In genomic region chr1:28480308-28480707, GRCh38 we compare ENCODE assay signal across 18 cellular contexts. TPM values are rescaled to one million over a fixed set of nuclear protein-coding genes. Genes with fewer than 3 reads are reported as not detected.
DNase-seq lines count a peak whose midpoint lies in the region; ATAC-seq, FAIRE-seq and TF ChIP-seq lines count a peak whose summit lies in the region.
"Had no signal": no experiment of that assay in that cellular context is flagged by ENCODE, and none has a peak within 500 bp of the region (broad histone marks: within the 10 kb centered on the region; RNA-seq: fewer than 3 reads in every experiment).

No MANE protein-coding gene starts in this region.

- H3K9ac ChIP-seq in KMS-11: no peak overlapping the region
- H3K9ac ChIP-seq: BLaER1 treated with 17β-estradiol and CSF1 and Interleukin-3, amounts not matched to agents 10 nM and 100 nM had no signal

- H3K27me3 ChIP-seq in KMS-11 (ENCODE audit: insufficient read depth, low read depth): no peaks in the 10 kb centered on the region
- no peaks in the 10 kb centered on the region for H3K27me3 ChIP-seq in bronchial epithelial cell (ENCODE audit: control insufficient read depth, insufficient read depth, low read length)
- H3K27me3 ChIP-seq: BLaER1 treated with 17β-estradiol and CSF1 and Interleukin-3, amounts not matched to agents 10 nM and 100 nM had no signal

- peaks cover 16% of the 10 kb centered on the region for H3K4me1 ChIP-seq in KMS-11 (ENCODE audit: low read depth, poor library complexity, severe bottlenecking)
- H3K4me1 ChIP-seq: BLaER1 treated with 17β-estradiol and CSF1 and Interleukin-3, amounts not matched to agents 10 nM and 100 nM; HAP-1 had no signal

- no peak overlapping the region for H2AFZ ChIP-seq in KMS-11 (ENCODE audit: low read depth)

- H3K4me2 ChIP-seq in KMS-11: no peak overlapping the region; the same call in 1 of the 2 replicates
- H3K4me2 ChIP-seq: BLaER1 treated with 17β-estradiol and CSF1 and Interleukin-3, amounts not matched to agents 10 nM and 100 nM had no signal

- peak overlapping the region; percentile 38; the same call in 1 of the 2 replicates for H3K27ac ChIP-seq in KMS-11
- H3K27ac ChIP-seq: BLaER1 treated with 17β-estradiol and CSF1 and Interleukin-3, amounts not matched to agents 10 nM and 100 nM had no signal

- no peaks in the 10 kb centered on the region for H3K9me3 Mint-ChIP-seq in nephron progenitor cell
- no peaks in the 10 kb centered on the region for H3K9me3 Mint-ChIP-seq in activated T-cell treated with anti-CD3 and anti-CD28 coated beads, Interleukin-2, amount 50 U/mL, for 4 hours
- H3K9me3 Mint-ChIP-seq: CD4-positive, CD25-positive, alpha-beta regulatory T cell; HFFc6 had no signal

- no peak overlapping the region for H3K4me3 ChIP-seq in KMS-11 (IDR thresholded peaks at IDR 0.05; ENCODE audit: insufficient read depth, low read depth, low read length)
- H3K4me3 ChIP-seq in bronchial epithelial cell (ENCODE audit: low read depth, low read length): no peak overlapping the region
- H3K4me3 ChIP-seq: BLaER1 treated with 17β-estradiol and CSF1 and Interleukin-3, amounts not matched to agents 10 nM and 100 nM; HAP-1 had no signal

- H3K4me3 Mint-ChIP-seq in nephron progenitor cell: no peak overlapping the region
- no peak overlapping the region for H3K4me3 Mint-ChIP-seq in activated T-cell treated with anti-CD3 and anti-CD28 coated beads, Interleukin-2, amount 50 U/mL, for 4 hours
- H3K4me3 Mint-ChIP-seq: CD4-positive, CD25-positive, alpha-beta regulatory T cell; HFFc6 had no signal

- no peaks in the 10 kb centered on the region for H3K79me2 ChIP-seq in KMS-11 (ENCODE audit: insufficient read depth, low read depth)

- peaks cover 16% of the 10 kb centered on the region for H3K4me1 Mint-ChIP-seq in nephron progenitor cell
- no peaks in the 10 kb centered on the region for H3K4me1 Mint-ChIP-seq in activated T-cell treated with anti-CD3 and anti-CD28 coated beads, Interleukin-2, amount 50 U/mL, for 4 hours (ENCODE audit: low read depth)

- no peak for ATAC-seq in GM19328 (IDR thresholded peaks at IDR 0.05; ENCODE audit: unreplicated experiment)
- no peak for ATAC-seq in activated T-cell treated with anti-CD3 and anti-CD28 coated beads, Interleukin-2, amount 50 U/mL, for 4 hours

- H3K36me3 Mint-ChIP-seq in nephron progenitor cell (ENCODE audit: low read depth): peaks cover 65% of the 10 kb centered on the region
- peaks cover 20% of the 10 kb centered on the region for H3K36me3 Mint-ChIP-seq in activated T-cell treated with anti-CD3 and anti-CD28 coated beads, Interleukin-2, amount 50 U/mL, for 4 hours (ENCODE audit: insufficient read depth)

- FAIRE-seq in bronchial epithelial cell (lab: Jason Lieb, UNC): peak; percentile 89
- FAIRE-seq: GM12892 had no signal

- H4K20me1 ChIP-seq in KMS-11 (ENCODE audit: insufficient read depth): no peaks in the 10 kb centered on the region

- in situ Hi-C loops in Caki2 (cut with HindIII; ENCODE audit: low pct_unique_long_range_greater_than_20kb, low sequenced_read_pairs): no loop called here

- DNase-seq in Caki2 (ENCODE audit: low read depth): peak; percentile 17
- DNase-seq in bronchial epithelial cell (ENCODE audit: low read depth): no peak
- DNase-seq in nephron progenitor cell: no peak
- no peak for DNase-seq in activated T-cell treated with anti-CD3 and anti-CD28 coated beads, Interleukin-2, amount 50 U/mL, for 4 hours
- no peak for DNase-seq in MV-4-11 (lab: John Stamatoyannopoulos, UW)
- DNase-seq in GDM1 (lab: John Stamatoyannopoulos, UW): no peak
- DNase-seq: 8988T; AML-193; Calu3; CD4-positive, CD25-positive, alpha-beta regulatory T cell; DMS79; GOT3; HFFc6 had no signal

- no peaks in the 10 kb centered on the region for H3K36me3 ChIP-seq in KMS-11 (ENCODE audit: insufficient read depth)
- peaks cover 10% of the 10 kb centered on the region for H3K36me3 ChIP-seq in bronchial epithelial cell (ENCODE audit: control insufficient read depth, insufficient read depth, low read length)

- H3K27ac Mint-ChIP-seq in nephron progenitor cell: peak overlapping the region; percentile 4
- H3K27ac Mint-ChIP-seq: HFFc6 had no signal

- H3K27me3 Mint-ChIP-seq in nephron progenitor cell (ENCODE audit: low read depth, poor library complexity): no peaks in the 10 kb centered on the region
- no peaks in the 10 kb centered on the region for H3K27me3 Mint-ChIP-seq in activated T-cell treated with anti-CD3 and anti-CD28 coated beads, Interleukin-2, amount 50 U/mL, for 4 hours (ENCODE audit: low read depth)
- H3K27me3 Mint-ChIP-seq: CD4-positive, CD25-positive, alpha-beta regulatory T cell had no signal

- TF ChIP-seq CTCF in KMS-11 (conservative IDR thresholded peaks at IDR 0.05; ENCODE audit: low read depth, low read length): no peak
- no peak for TF ChIP-seq CTCF in bronchial epithelial cell (IDR thresholded peaks at IDR 0.05; ENCODE audit: insufficient read depth, low read length, severe bottlenecking)
- TF ChIP-seq CTCF in nephron progenitor cell (IDR thresholded peaks at IDR 0.05): no peak

RNA-seq across cellular contexts. Expression of gene RCC1, which starts 25.5 kb away (rescaled TPM):
- total RNA-seq in Caki2 (2014; rRNA removed; shearing (Covaris generic); ENCODE audit: low replicate concordance): 76.9 and 87.3 TPM in 2 replicates
- 55.9 and 122 TPM in 2 replicates for total RNA-seq in bronchial epithelial cell
- total RNA-seq in activated T-cell treated with anti-CD3 and anti-CD28 coated beads, Interleukin-2, amount 50 U/mL, for 4 hours: 100 to 1,000 TPM; 106 to 149 (median 139) TPM
